Comparison of ENCODE assay signal across 15 cellular contexts in the genomic region with DNA sequence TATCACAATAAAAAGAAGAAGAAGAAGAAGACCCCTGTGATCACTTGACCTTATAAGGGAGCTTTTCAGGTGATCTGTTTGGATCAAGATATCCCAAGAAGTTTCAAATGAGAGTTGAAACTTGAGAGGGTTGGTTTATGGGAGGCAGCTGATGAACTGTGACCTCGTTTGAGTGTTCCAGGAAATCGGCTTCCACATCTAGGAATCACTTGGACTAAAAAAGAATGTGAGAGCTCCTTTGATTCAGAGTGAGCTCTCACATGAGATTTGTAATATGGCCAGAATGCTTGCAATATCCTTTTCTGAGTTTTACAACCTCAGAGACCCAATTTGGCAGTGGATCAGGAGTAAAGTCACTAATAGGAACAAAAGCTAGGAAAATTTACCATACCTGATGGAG.
DNase-seq lines count a peak whose midpoint lies in the region; ATAC-seq and TF ChIP-seq lines count a peak whose summit lies in the region.
"Had no signal": no experiment of that assay in that cellular context is flagged by ENCODE, and none has a peak within 500 bp of the region (broad histone marks: within the 10 kb centered on the region; RNA-seq: fewer than 3 reads in every experiment).

No MANE protein-coding gene starts in this region.

- H3K4me3 Mint-ChIP-seq in activated CD8-positive, alpha-beta T cell treated with anti-CD3 and anti-CD28 coated beads for 36 hours: no peak overlapping the region
- H3K4me3 Mint-ChIP-seq in activated CD8-positive, alpha-beta T cell treated with anti-CD3 and anti-CD28 coated beads, Interleukin-2, amount 10 ng/mL, durations not matched to agents 7 days and 5 days: no peak overlapping the region
- no peak overlapping the region for H3K4me3 Mint-ChIP-seq in CD4-positive, alpha-beta T cell
- H3K4me3 Mint-ChIP-seq: H9, IgD-negative memory B cell had no signal

- no peaks in the 10 kb centered on the region for H3K36me3 ChIP-seq in HEK293 (ENCODE audit: control insufficient read depth in 2 of 2, insufficient read depth in 1 of 2, low read length in 2 of 2)
- H3K36me3 ChIP-seq in brain microvascular endothelial cell (replicated peaks): no peaks in the 10 kb centered on the region

- no peak for TF ChIP-seq CTCF in activated CD8-positive, alpha-beta T cell treated with anti-CD3 and anti-CD28 coated beads for 36 hours (IDR thresholded peaks at IDR 0.05)
- TF ChIP-seq CTCF in HEK293 (tag by site-specific recombination; IDR thresholded peaks at IDR 0.05): no peak
- TF ChIP-seq CTCF in brain microvascular endothelial cell (IDR thresholded peaks at IDR 0.05; ENCODE audit: low read depth, low read length, missing control alignments): no peak
- no peak for TF ChIP-seq CTCF in CD4-positive, alpha-beta T cell (IDR thresholded peaks at IDR 0.05)

- H3K9me3 Mint-ChIP-seq in activated CD8-positive, alpha-beta T cell treated with anti-CD3 and anti-CD28 coated beads for 36 hours: no peaks in the 10 kb centered on the region
- no peaks in the 10 kb centered on the region for H3K9me3 Mint-ChIP-seq in activated CD8-positive, alpha-beta T cell treated with anti-CD3 and anti-CD28 coated beads, Interleukin-2, amount 10 ng/mL, durations not matched to agents 7 days and 5 days (ENCODE audit: insufficient read depth)
- H3K9me3 Mint-ChIP-seq in CD4-positive, alpha-beta T cell: no peaks in the 10 kb centered on the region
- H3K9me3 Mint-ChIP-seq: H9 had no signal

- no peaks in the 10 kb centered on the region for H3K9me3 ChIP-seq in HEK293 (ENCODE audit: control insufficient read depth, insufficient read depth, low read depth, low read length)
- no peaks in the 10 kb centered on the region for H3K9me3 ChIP-seq in CD4-positive, alpha-beta T cell (ENCODE audit: control insufficient read depth, low read length)
- H3K9me3 ChIP-seq: A549 had no signal

- H3K27me3 Mint-ChIP-seq in activated CD8-positive, alpha-beta T cell treated with anti-CD3 and anti-CD28 coated beads for 36 hours: no peaks in the 10 kb centered on the region
- H3K27me3 Mint-ChIP-seq in activated CD8-positive, alpha-beta T cell treated with anti-CD3 and anti-CD28 coated beads, Interleukin-2, amount 10 ng/mL, durations not matched to agents 7 days and 5 days (ENCODE audit: low read depth): no peaks in the 10 kb centered on the region
- H3K27me3 Mint-ChIP-seq in CD4-positive, alpha-beta T cell: no peaks in the 10 kb centered on the region

- in situ Hi-C loops in brain microvascular endothelial cell (cut with HindIII; ENCODE audit: low pct_ligation_motif_present, low sequenced_read_pairs): no loop called here

- no peaks in the 10 kb centered on the region for H3K27me3 ChIP-seq in brain microvascular endothelial cell (replicated peaks)
- no peaks in the 10 kb centered on the region for H3K27me3 ChIP-seq in CD4-positive, alpha-beta T cell (ENCODE audit: control insufficient read depth, insufficient read depth, low read length)

- CTCF ChIA-PET in activated CD8-positive, alpha-beta T cell treated with anti-CD3 and anti-CD28 coated beads for 36 hours (lab: Charles Lee): interaction anchor here (1.1 to 1.2 kb wide), 4 partner anchors 20 to 238 kb away, joined by 3 to 4 read pairs (median 4); no protein-coding TSS in a partner anchor
- CTCF ChIA-PET in activated CD8-positive, alpha-beta T cell treated with anti-CD3 and anti-CD28 coated beads, Interleukin-2, amount 10 ng/mL, durations not matched to agents 7 days and 5 days (lab: Charles Lee): no interaction called here
- CTCF ChIA-PET in HEK293 (lab: Yijun Ruan, JAX): interaction anchor here (0.5 to 0.7 kb wide), 3 partner anchors 21 to 213 kb away, joined by 3 read pairs; no protein-coding TSS in a partner anchor
- CTCF ChIA-PET in CD4-positive, alpha-beta T cell (lab: Charles Lee): no interaction called here

- H3K4me1 ChIP-seq in HEK293 (ENCODE audit: control insufficient read depth, insufficient read depth, low read length): peaks cover 2% of the 10 kb centered on the region; the same call in 1 of the 2 replicates

- H3K27ac Mint-ChIP-seq in activated CD8-positive, alpha-beta T cell treated with anti-CD3 and anti-CD28 coated beads for 36 hours: peak overlapping the region; percentile 51
- H3K27ac Mint-ChIP-seq in activated CD8-positive, alpha-beta T cell treated with anti-CD3 and anti-CD28 coated beads, Interleukin-2, amount 10 ng/mL, durations not matched to agents 7 days and 5 days: no peak overlapping the region
- no peak overlapping the region for H3K27ac Mint-ChIP-seq in CD4-positive, alpha-beta T cell
- H3K27ac Mint-ChIP-seq: IgD-negative memory B cell had no signal

- intact Hi-C loops in activated CD8-positive, alpha-beta T cell treated with anti-CD3 and anti-CD28 coated beads for 36 hours (cut with micrococcal nuclease): no loop called here
- intact Hi-C loops in sciatic nerve (cut with DNase I): no loop called here
- intact Hi-C loops in CD4-positive, alpha-beta T cell (cut with DNase I, micrococcal nuclease): no loop called here

- H3K36me3 Mint-ChIP-seq in activated CD8-positive, alpha-beta T cell treated with anti-CD3 and anti-CD28 coated beads for 36 hours (ENCODE audit: low read depth): peaks cover 14% of the 10 kb centered on the region
- peaks cover 6% of the 10 kb centered on the region for H3K36me3 Mint-ChIP-seq in activated CD8-positive, alpha-beta T cell treated with anti-CD3 and anti-CD28 coated beads, Interleukin-2, amount 10 ng/mL, durations not matched to agents 7 days and 5 days (ENCODE audit: low read depth)
- H3K36me3 Mint-ChIP-seq in CD4-positive, alpha-beta T cell (ENCODE audit: low read depth): no peaks in the 10 kb centered on the region

- POLR2A ChIA-PET in activated CD8-positive, alpha-beta T cell treated with anti-CD3 and anti-CD28 coated beads for 36 hours (lab: Charles Lee): interaction anchor here (0.9 to 1.3 kb wide), 6 partner anchors 21 to 167 kb away, joined by 3 read pairs; no protein-coding TSS in a partner anchor
- POLR2A ChIA-PET in activated CD8-positive, alpha-beta T cell treated with anti-CD3 and anti-CD28 coated beads, Interleukin-2, amount 10 ng/mL, durations not matched to agents 7 days and 5 days (lab: Charles Lee): no interaction called here
- POLR2A ChIA-PET in HEK293 (lab: Yijun Ruan, JAX): no interaction called here
- POLR2A ChIA-PET in CD4-positive, alpha-beta T cell (lab: Charles Lee): no interaction called here

- H3K27ac ChIP-seq in HEK293 (ENCODE audit: extremely low read depth, low read depth, low read length) (no peak overlapping the region), brain microvascular endothelial cell (peak overlapping the region; percentile 17)
- no peak overlapping the region for H3K27ac ChIP-seq in CD4-positive, alpha-beta T cell (ENCODE audit: low read depth, low read length)
- H3K27ac ChIP-seq: A549, C4-2B had no signal

- H3K4me1 Mint-ChIP-seq in activated CD8-positive, alpha-beta T cell treated with anti-CD3 and anti-CD28 coated beads for 36 hours (ENCODE audit: low read depth): peaks cover 25% of the 10 kb centered on the region
- no peaks in the 10 kb centered on the region for H3K4me1 Mint-ChIP-seq in activated CD8-positive, alpha-beta T cell treated with anti-CD3 and anti-CD28 coated beads, Interleukin-2, amount 10 ng/mL, durations not matched to agents 7 days and 5 days (ENCODE audit: low read depth)
- H3K4me1 Mint-ChIP-seq in CD4-positive, alpha-beta T cell (ENCODE audit: low read depth): no peaks in the 10 kb centered on the region

- H3K4me3 ChIP-seq in HEK293 (ENCODE audit: low read depth, low read length) (no peak overlapping the region), brain microvascular endothelial cell (ENCODE audit: low read depth, low read length) (no peak overlapping the region)
- H3K4me3 ChIP-seq: A549 had no signal

- ATAC-seq in activated CD8-positive, alpha-beta T cell treated with anti-CD3 and anti-CD28 coated beads for 36 hours: no peak
- ATAC-seq in activated CD8-positive, alpha-beta T cell treated with anti-CD3 and anti-CD28 coated beads, Interleukin-2, amount 10 ng/mL, durations not matched to agents 7 days and 5 days: no peak
- peak; percentile 50 for ATAC-seq in sciatic nerve
- no peak for ATAC-seq in CD4-positive, alpha-beta T cell (ENCODE audit: poor library complexity)
- ATAC-seq: A549 had no signal

- no peak for DNase-seq in activated CD8-positive, alpha-beta T cell treated with anti-CD3 and anti-CD28 coated beads for 36 hours
- DNase-seq in activated CD8-positive, alpha-beta T cell treated with anti-CD3 and anti-CD28 coated beads, Interleukin-2, amount 10 ng/mL, durations not matched to agents 7 days and 5 days: no peak
- DNase-seq in brain microvascular endothelial cell (no peak), sciatic nerve (ENCODE audit: low spot score) (no peak), NCI-H1092 treated with DMSO at 0.1 percent for 48 hours (lab: John Stamatoyannopoulos, UW) (no peak)
- DNase-seq in CD4-positive, alpha-beta T cell: no peak
- DNase-seq: H9, NCI-H1417 treated with DMSO at 0.1 percent for 48 hours, NCI-H2029, NCI-H2171 treated with DMSO at 0.1 percent for 48 hours, NCI-H510A treated with DMSO at 0.1 percent for 48 hours had no signal

TF ChIP-seq in HEK293, 187 proteins besides CTCF, POLR2A, EP300 and RAD21:
- peak; percentile 64 for TF ChIP-seq BCL6B (tag by site-specific recombination; IDR thresholded peaks at IDR 0.05)
- no peak for TF ChIP-seq ZNF707 (tag by site-specific recombination; IDR thresholded peaks at IDR 0.05)

Comparison
In these comparisons a context has a peak if more than half of its experiments do, and no peak if none do; other contexts are left out.
1. CTCF ChIA-PET loops: an anchor here in activated CD8-positive, alpha-beta T cell treated with anti-CD3 and anti-CD28 coated beads for 36 hours (1.1 to 1.2 kb wide) and HEK293 (0.5 to 0.7 kb wide); none called in activated CD8-positive, alpha-beta T cell treated with anti-CD3 and anti-CD28 coated beads, Interleukin-2, amount 10 ng/mL, durations not matched to agents 7 days and 5 days and CD4-positive, alpha-beta T cell.